9 cellular contexts compared by ENCODE assay signal in the genomic region with DNA sequence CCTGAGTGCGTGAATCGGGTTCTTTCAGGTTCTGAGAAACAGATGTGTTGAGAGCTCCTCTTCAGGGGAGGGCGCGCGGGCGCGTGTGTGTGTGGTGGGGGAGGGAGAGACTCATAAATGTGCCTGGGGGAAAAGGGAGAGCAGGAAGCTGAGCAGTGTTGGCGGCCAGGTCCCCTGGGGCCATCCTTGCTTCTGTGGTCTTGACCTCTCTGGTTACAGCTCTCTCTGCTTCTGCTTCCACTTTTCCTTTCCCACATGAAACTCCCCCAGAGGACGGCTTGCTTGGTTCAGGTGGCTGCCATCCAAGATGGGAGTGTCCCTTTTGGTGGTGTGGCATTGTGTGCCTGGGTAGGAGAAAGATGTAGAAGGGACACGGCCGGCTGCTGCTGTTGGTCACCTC. TPM values are rescaled to one million over a fixed set of nuclear protein-coding genes. Genes with fewer than 3 reads are reported as not detected.
DNase-seq lines count a peak whose midpoint lies in the region; ATAC-seq, FAIRE-seq and TF ChIP-seq lines count a peak whose summit lies in the region.
"Had no signal": no experiment of that assay in that cellular context is flagged by ENCODE, and none has a peak within 500 bp of the region (broad histone marks: within the 10 kb centered on the region; RNA-seq: fewer than 3 reads in every experiment).

No MANE protein-coding gene starts in this region.

- FAIRE-seq in GM12891 (lab: Jason Lieb, UNC) = peak; percentile 41

- no peak for TF ChIP-seq POLR2A in GM12891 (IDR thresholded peaks at IDR 0.05; ENCODE audit: low read depth, low read length)

- peak overlapping the region; percentile 26; the same call in 1 of the 2 replicates for H3K4me2 ChIP-seq in OCI-LY7 (ENCODE audit: low read length)

- H3K9me3 ChIP-seq in A673 (ENCODE audit: low read depth, low read length, poor library complexity, severe bottlenecking) = no peaks in the 10 kb centered on the region
- no peaks in the 10 kb centered on the region for H3K9me3 ChIP-seq in OCI-LY7 (ENCODE audit: low read length)

- intact Hi-C loops in A673 (cut with micrococcal nuclease; ENCODE audit: unreplicated experiment) (no loop called here), OCI-LY7 (cut with micrococcal nuclease; ENCODE audit: unreplicated experiment) (no loop called here)

- no peak overlapping the region for H3K4me3 ChIP-seq in A673 (ENCODE audit: low read depth, low read length, poor library complexity, severe bottlenecking)
- no peak overlapping the region for H3K4me3 ChIP-seq in OCI-LY7 (ENCODE audit: low read depth, low read length, poor library complexity, severe bottlenecking)
- no peak overlapping the region for H3K4me3 ChIP-seq in fibroblast of mammary gland (ENCODE audit: control insufficient read depth, low read depth, low read length)

- H3K27ac ChIP-seq in A673 (ENCODE audit: low read depth, low read length, poor library complexity, severe bottlenecking) (peak overlapping the region; percentile 37), OCI-LY7 (ENCODE audit: low read depth, low read length, poor library complexity, severe bottlenecking) (peak overlapping the region; percentile 20)

- TF ChIP-seq CTCF in A673 (conservative IDR thresholded peaks at IDR 0.05; ENCODE audit: low read depth, low read length) (no peak), OCI-LY7 (conservative IDR thresholded peaks at IDR 0.05; ENCODE audit: low read length) (no peak), fibroblast of mammary gland (conservative IDR thresholded peaks at IDR 0.05; ENCODE audit: control insufficient read depth, insufficient read depth, low read depth, low read length) (no peak)

- H3K27me3 ChIP-seq in A673 (replicated peaks; ENCODE audit: insufficient read depth, low read depth, low read length, poor library complexity) = no peaks in the 10 kb centered on the region

- in situ Hi-C loops in ACHN (cut with HindIII; ENCODE audit: low pct_ligation_motif_present, low pct_unique_long_range_greater_than_20kb, low sequenced_read_pairs) = no loop called here

- DNase-seq in A673 (ENCODE audit: low spot score) (peak; percentile 18), GM12891 (ENCODE audit: insufficient read length, low spot score) (no peak), OCI-LY7 (ENCODE audit: low spot score) (no peak), fibroblast of mammary gland (ENCODE audit: low read depth) (peak; percentile 88), ACHN (no peak), DMS114 treated with DMSO at 0.1 percent for 48 hours (lab: John Stamatoyannopoulos, UW; ENCODE audit: unreplicated experiment) (no peak)
- no peak for DNase-seq in activated effector memory CD4-positive, alpha-beta T cell treated with anti-CD3 and anti-CD28 coated beads, Interleukin-2, amount 50 U/mL, for 16 hours

- H3K36me3 ChIP-seq in A673 (ENCODE audit: insufficient read depth, low read length, poor library complexity, severe bottlenecking) = peaks cover 42% of the 10 kb centered on the region
- peaks cover 73% of the 10 kb centered on the region for H3K36me3 ChIP-seq in OCI-LY7 (ENCODE audit: insufficient read depth, low read length)

- peaks cover 49% of the 10 kb centered on the region for H3K79me2 ChIP-seq in OCI-LY7 (ENCODE audit: insufficient read depth, low read depth, low read length)

- H3K9me2 ChIP-seq in OCI-LY7 (ENCODE audit: insufficient read depth, low read length) = no peaks in the 10 kb centered on the region

- H2AFZ ChIP-seq in OCI-LY7 (ENCODE audit: low read length) = no peak overlapping the region

- POLR2A ChIA-PET in A673 (lab: Charles Lee; ENCODE audit: low non-redundant PET) = interaction anchor here (0.6 kb wide), 1 partner anchor 43 kb away, joined by 3 read pairs; no protein-coding TSS in a partner anchor
- POLR2A ChIA-PET in OCI-LY7 (lab: Charles Lee) = interaction anchor here (0.7 kb wide), 1 partner anchor 11 kb away, joined by 3 read pairs; no protein-coding TSS in a partner anchor

- peaks cover 9% of the 10 kb centered on the region for H3K4me1 ChIP-seq in A673 (ENCODE audit: insufficient read depth, low read length, poor library complexity, severe bottlenecking)
- peaks cover 36% of the 10 kb centered on the region for H3K4me1 ChIP-seq in OCI-LY7 (ENCODE audit: insufficient read depth, low read length, poor library complexity, severe bottlenecking)

- ATAC-seq in GM19351 (IDR thresholded peaks at IDR 0.05; ENCODE audit: unreplicated experiment) = no peak
- ATAC-seq: HCT116 had no signal

- peaks cover 8% of the 10 kb centered on the region; the same call in 1 of the 2 replicates for H4K20me1 ChIP-seq in OCI-LY7 (ENCODE audit: insufficient read depth, low read length)

- CTCF ChIA-PET in A673 (lab: Charles Lee) = no interaction called here
- CTCF ChIA-PET in OCI-LY7 (lab: Charles Lee; ENCODE audit: unreplicated experiment) = interaction anchor here (2.4 kb wide), 1 partner anchor 49 kb away, joined by 9 read pairs; no protein-coding TSS in a partner anchor

- BruUV-seq in A673 (replicated peaks; lab: Mats Ljungman, UMichigan) (no TSS peak), OCI-LY7 (replicated peaks; lab: Mats Ljungman, UMichigan) (no TSS peak)

TF ChIP-seq in GM12891, 5 proteins besides CTCF, POLR2A, EP300 and RAD21:
- TF ChIP-seq POU2F2 (IDR thresholded peaks at IDR 0.05; ENCODE audit: low read depth, low read length) (no peak), POLR2AphosphoS5 (IDR thresholded peaks at IDR 0.05; ENCODE audit: low read depth, low read length) (no peak), SPI1 (IDR thresholded peaks at IDR 0.05; ENCODE audit: low read depth, low read length) (no peak), PAX5 (IDR thresholded peaks at IDR 0.05; ENCODE audit: insufficient read depth, low read length, severe bottlenecking) (no peak), TAF1 (IDR thresholded peaks at IDR 0.05; ENCODE audit: low read depth, low read length) (no peak)

RNA-seq across cellular contexts. Expression of gene ATG101, which starts 4.2 kb away (rescaled TPM):
- total RNA-seq in A673 (2021) (52.0 and 54.3 TPM in 2 replicates), OCI-LY7 (2022) (30.7 and 38.0 TPM in 2 replicates)
- 34.1 TPM for polyA plus RNA-seq in GM12891 (2012; ENCODE audit: low read depth, missing spikeins)
- total RNA-seq in OCI-LY7 (2014; rRNA removed; shearing (Covaris generic)) = 53.9 and 65.5 TPM in 2 replicates

RNA-seq across cellular contexts. Expression of gene SMIM41, which starts 5.5 kb away (rescaled TPM):
- total RNA-seq in A673 (2021) = 0.24 and 0.28 TPM in 2 replicates
- polyA plus RNA-seq in GM12891 (2012; ENCODE audit: low read depth, missing spikeins) = not detected
- total RNA-seq in OCI-LY7 (2014; rRNA removed; shearing (Covaris generic)) = not detected in 2 replicates
- total RNA-seq in OCI-LY7 (2022) = not detected in 2 replicates

RNA-seq across cellular contexts. Expression of gene NR4A1, which starts 22.8 kb away (rescaled TPM):
- total RNA-seq in A673 (2021) = 12.5 and 19.8 TPM in 2 replicates
- polyA plus RNA-seq in GM12891 (2012; ENCODE audit: low read depth, missing spikeins) = 22.3 TPM
- 25.3 and 29.3 TPM in 2 replicates for total RNA-seq in OCI-LY7 (2014; rRNA removed; shearing (Covaris generic))
- 28.1 and 29.0 TPM in 2 replicates for total RNA-seq in OCI-LY7 (2022)

Comparison
In these comparisons a context has a peak if more than half of its experiments do, and no peak if none do; other contexts are left out.
1. DNase-seq: peak in A673 (single experiment) and fibroblast of mammary gland (single experiment); none in GM12891 (single experiment), OCI-LY7 (single experiment), activated effector memory CD4-positive, alpha-beta T cell treated with anti-CD3 and anti-CD28 coated beads, Interleukin-2, amount 50 U/mL, for 16 hours (single experiment), ACHN (single experiment) and DMS114 treated with DMSO at 0.1 percent for 48 hours (single experiment).